In genomic region chr15:40938530-40938870, GRCh38 we compare ENCODE assay signal across 15 cellular contexts. TPM values are rescaled to one million over a fixed set of nuclear protein-coding genes. Genes with fewer than 3 reads are reported as not detected.
"Had no signal": no experiment of that assay in that cellular context is flagged by ENCODE, and none has a peak within 500 bp of the region (broad histone marks: within the 10 kb centered on the region; RNA-seq: fewer than 3 reads in every experiment).

No MANE protein-coding gene starts in this region.

- H3K27ac Mint-ChIP-seq: activated B cell treated with CpG ODN at 0.5 μM for 24 hours; activated naive CD8-positive, alpha-beta T cell; T-helper 17 cell; type B pancreatic cell had no signal

- H3K27ac ChIP-seq: pancreas, suprapubic skin had no signal

- H3K36me3 Mint-ChIP-seq: activated naive CD8-positive, alpha-beta T cell; immature natural killer cell; naive B cell; type B pancreatic cell had no signal

- H3K4me3 Mint-ChIP-seq: activated B cell treated with CpG ODN at 0.5 μM for 24 hours; activated CD4-positive, alpha-beta T cell treated with anti-CD3 and anti-CD28 coated beads, Interleukin-2, amount 10 ng/mL, durations not matched to agents 24 days and 14 days; activated naive CD8-positive, alpha-beta T cell; immature natural killer cell; T-helper 17 cell; type B pancreatic cell had no signal

- H3K4me3 ChIP-seq: pancreas, suprapubic skin had no signal

- H3K36me3 ChIP-seq: pancreas, suprapubic skin had no signal

- H3K9me3 Mint-ChIP-seq: activated B cell treated with CpG ODN at 0.5 μM for 24 hours; activated CD4-positive, alpha-beta T cell treated with anti-CD3 and anti-CD28 coated beads, Interleukin-2, amount 10 ng/mL, durations not matched to agents 24 days and 14 days; immature natural killer cell; naive B cell; type B pancreatic cell had no signal

- H3K27me3 ChIP-seq: pancreas, suprapubic skin had no signal

- DNase-seq: activated B cell treated with CpG ODN at 0.5 μM for 24 hours; activated CD4-positive, alpha-beta T cell treated with anti-CD3 and anti-CD28 coated beads, Interleukin-2, amount 10 ng/mL, durations not matched to agents 24 days and 14 days; activated gamma-delta T cell treated with Interleukin-2 at 50 U/mL for 16 hours; amniotic stem cell; immature natural killer cell; naive B cell; stimulated activated CD4-positive, alpha-beta T cell treated with anti-CD3 and anti-CD28 coated beads, Interleukin-15, amount 100 ng/mL, for 24 hours; stimulated activated CD4-positive, alpha-beta T cell treated with anti-CD3 and anti-CD28 coated beads, Interleukin-4, amount 100 ng/mL, for 24 hours; stimulated activated naive CD4-positive, alpha-beta T cell treated with Interleukin-2 at 50 U/mL for 16 hours; T-helper 17 cell had no signal

- H3K9me3 ChIP-seq: pancreas, suprapubic skin had no signal

RNA-seq across cellular contexts. Expression of gene DLL4, which starts 9.4 kb away (rescaled TPM):
- total RNA-seq: activated B cell treated with CpG ODN at 0.5 μM for 24 hours; activated CD4-positive, alpha-beta T cell treated with anti-CD3 and anti-CD28 coated beads, Interleukin-2, amount 10 ng/mL, durations not matched to agents 24 days and 14 days; mononuclear cell; T-helper 17 cell had no signal
